In the genomic region with DNA sequence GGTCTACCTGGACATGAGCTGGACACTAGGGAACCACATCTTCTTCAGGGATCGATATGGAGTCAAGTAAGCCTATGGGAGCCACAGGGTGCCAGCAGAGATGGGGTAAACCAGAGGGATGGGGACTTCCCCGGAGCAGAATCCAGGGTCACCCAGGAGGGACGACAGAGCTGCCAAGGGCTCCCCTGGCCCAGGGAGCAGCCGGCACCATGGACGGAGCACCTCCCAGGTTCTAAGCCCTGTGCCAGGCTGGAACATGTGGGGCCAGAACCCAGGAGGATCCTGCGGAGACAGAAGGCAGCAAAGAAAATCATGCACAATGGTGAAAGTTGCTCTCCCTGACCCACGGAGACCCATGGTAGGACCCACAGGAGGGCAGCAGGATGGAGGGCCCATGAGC, we compare ENCODE assay signal across 1 cellular context.
TF ChIP-seq lines count a peak whose summit lies in the region.

No MANE protein-coding gene starts in this region.

TF ChIP-seq in SK-N-SH, 30 proteins besides CTCF, POLR2A, EP300 and RAD21 (continued from another document):
- TF ChIP-seq, protein P1, sequence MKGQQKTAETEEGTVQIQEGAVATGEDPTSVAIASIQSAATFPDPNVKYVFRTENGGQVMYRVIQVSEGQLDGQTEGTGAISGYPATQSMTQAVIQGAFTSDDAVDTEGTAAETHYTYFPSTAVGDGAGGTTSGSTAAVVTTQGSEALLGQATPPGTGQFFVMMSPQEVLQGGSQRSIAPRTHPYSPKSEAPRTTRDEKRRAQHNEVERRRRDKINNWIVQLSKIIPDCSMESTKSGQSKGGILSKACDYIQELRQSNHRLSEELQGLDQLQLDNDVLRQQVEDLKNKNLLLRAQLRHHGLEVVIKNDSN (IDR thresholded peaks at IDR 0.05; ENCODE audit: borderline replicate concordance, low read depth), result no peak
- TF ChIP-seq MEF2A (IDR thresholded peaks at IDR 0.05; ENCODE audit: borderline replicate concordance, low read depth) (no peak), SMC3 (IDR thresholded peaks at IDR 0.05; ENCODE audit: low read depth, low read length) (no peak), FOXJ3 (CRISPR knock-in tag; IDR thresholded peaks at IDR 0.05) (no peak), RCOR1 (IDR thresholded peaks at IDR 0.05; ENCODE audit: low read length) (no peak), TEAD4 (IDR thresholded peaks at IDR 0.05; ENCODE audit: borderline replicate concordance, insufficient read depth) (no peak), GATA2 (CRISPR knock-in tag; IDR thresholded peaks at IDR 0.05) (no peak)
